19 cellular contexts compared by ENCODE assay signal in genomic region chr2:234559609-234560008, GRCh38.
DNase-seq lines count a peak whose midpoint lies in the region; ATAC-seq, FAIRE-seq and TF ChIP-seq lines count a peak whose summit lies in the region.
"Had no signal": no experiment of that assay in that cellular context is flagged by ENCODE, and none has a peak within 500 bp of the region (broad histone marks: within the 10 kb centered on the region; RNA-seq: fewer than 3 reads in every experiment).

No MANE protein-coding gene starts in this region.

- no peak overlapping the region for H3K4me3 Mint-ChIP-seq in stimulated activated memory B cell treated with anti-CD40 and anti-IgM and Interleukin-4, amounts not matched to agents 10 μg/mL and 1 μg/mL and 100 μg/mL, for 72 hours
- H3K4me3 Mint-ChIP-seq: CD4-positive, CD25-positive, alpha-beta regulatory T cell had no signal

- H3K4me1 ChIP-seq in HepG2 (ENCODE audit: insufficient read depth, low read length): peaks cover 26% of the 10 kb centered on the region
- no peaks in the 10 kb centered on the region for H3K4me1 ChIP-seq in right lobe of liver
- H3K4me1 ChIP-seq in PC-9 (replicated peaks; ENCODE audit: insufficient read depth): peaks cover 28% of the 10 kb centered on the region
- peaks cover 2% of the 10 kb centered on the region for H3K4me1 ChIP-seq in smooth muscle cell (ENCODE audit: low read depth)
- H3K4me1 ChIP-seq: HAP-1 had no signal

- H3K36me3 ChIP-seq in HepG2 (replicated peaks in 1 of 2; ENCODE audit: control insufficient read depth in 1 of 2, insufficient read depth in 2 of 2, low read length in 2 of 2): no peaks in the 10 kb centered on the region
- no peaks in the 10 kb centered on the region for H3K36me3 ChIP-seq in right lobe of liver
- no peaks in the 10 kb centered on the region for H3K36me3 ChIP-seq in PC-9 (ENCODE audit: low read depth)
- H3K36me3 ChIP-seq in smooth muscle cell (ENCODE audit: low read depth): no peaks in the 10 kb centered on the region
- H3K36me3 ChIP-seq: BLaER1 treated with 17β-estradiol and CSF1 and Interleukin-3, amounts not matched to agents 10 nM and 100 nM; HAP-1 had no signal

- H4K20me1 ChIP-seq in HepG2 (ENCODE audit: insufficient read depth, low read length) (no peaks in the 10 kb centered on the region), PC-9 (ENCODE audit: insufficient read depth) (no peaks in the 10 kb centered on the region), smooth muscle cell (ENCODE audit: low read depth) (no peaks in the 10 kb centered on the region)
- H4K20me1 ChIP-seq: BLaER1 treated with 17β-estradiol and CSF1 and Interleukin-3, amounts not matched to agents 10 nM and 100 nM had no signal

- no peaks in the 10 kb centered on the region for H3K9me2 ChIP-seq in PC-9 (ENCODE audit: insufficient read depth)

- no peak overlapping the region for H3K4me2 ChIP-seq in HepG2 (ENCODE audit: low read depth, low read length)
- no peak overlapping the region for H3K4me2 ChIP-seq in PC-9
- H3K4me2 ChIP-seq in smooth muscle cell: no peak overlapping the region
- H3K4me2 ChIP-seq: BLaER1 treated with 17β-estradiol and CSF1 and Interleukin-3, amounts not matched to agents 10 nM and 100 nM had no signal

- peak overlapping the region; percentile 39 for H3K27ac Mint-ChIP-seq in stimulated activated memory B cell treated with anti-CD40 and anti-IgM and Interleukin-4, amounts not matched to agents 10 μg/mL and 1 μg/mL and 100 μg/mL, for 72 hours
- H3K27ac Mint-ChIP-seq: CD4-positive, CD25-positive, alpha-beta regulatory T cell had no signal

- H3K27ac ChIP-seq in HepG2 (ENCODE audit: extremely low read length, insufficient read depth, low read length) (no peak overlapping the region), right lobe of liver (no peak overlapping the region), PC-9 (no peak overlapping the region), smooth muscle cell (ENCODE audit: low read depth) (no peak overlapping the region)
- H3K27ac ChIP-seq: BLaER1 treated with 17β-estradiol and CSF1 and Interleukin-3, amounts not matched to agents 10 nM and 100 nM had no signal

- H3K9me3 Mint-ChIP-seq in stimulated activated memory B cell treated with anti-CD40 and anti-IgM and Interleukin-4, amounts not matched to agents 10 μg/mL and 1 μg/mL and 100 μg/mL, for 72 hours: peaks cover 7% of the 10 kb centered on the region

- peaks cover 6% of the 10 kb centered on the region for H3K36me3 Mint-ChIP-seq in stimulated activated memory B cell treated with anti-CD40 and anti-IgM and Interleukin-4, amounts not matched to agents 10 μg/mL and 1 μg/mL and 100 μg/mL, for 72 hours
- H3K36me3 Mint-ChIP-seq: CD4-positive, CD25-positive, alpha-beta regulatory T cell had no signal

- peaks cover 7% of the 10 kb centered on the region for H3K9me3 ChIP-seq in HepG2 (ENCODE audit: low read length)
- no peaks in the 10 kb centered on the region for H3K9me3 ChIP-seq in right lobe of liver
- 0 out of 2 replicates have a peak, but pooled peaks cover 4% of the 10 kb centered on the region for H3K9me3 ChIP-seq in PC-9 (ENCODE audit: insufficient read depth, low read depth)
- H3K9me3 ChIP-seq in smooth muscle cell (replicated peaks; ENCODE audit: low read depth): no peaks in the 10 kb centered on the region
- H3K9me3 ChIP-seq: HAP-1 had no signal

- CTCF ChIA-PET in HepG2 (lab: Yijun Ruan, JAX; ENCODE audit: low intra/inter-chr PET ratio, low total read pairs) (no interaction called here), PC-9 (lab: Charles Lee) (no interaction called here)

- TF ChIP-seq POLR2A in HepG2 (IDR thresholded peaks at IDR 0.05; ENCODE audit: insufficient read depth in 1 of 2, low read depth in 2 of 2, low read length in 2 of 2): no peak
- TF ChIP-seq POLR2A in right lobe of liver (IDR thresholded peaks at IDR 0.05): no peak

- BruUV-seq in HepG2 (replicated peaks; lab: Mats Ljungman, UMichigan) (no TSS peak), PC-9 (replicated peaks; lab: Mats Ljungman, UMichigan) (no TSS peak)

- FAIRE-seq in HepG2 (lab: Jason Lieb, UNC): no peak
- FAIRE-seq: G401.6, GM12891, GM19239, H1 had no signal

- TF ChIP-seq EP300 in HepG2 (IDR thresholded peaks at IDR 0.05; ENCODE audit: low read depth in 2 of 2, low read length in 2 of 2): no peak
- no peak for TF ChIP-seq EP300 in HepG2 (CRISPR knock-in tag; IDR thresholded peaks at IDR 0.05; ENCODE audit: borderline replicate concordance)

- peaks cover 9% of the 10 kb centered on the region; the same call in 1 of the 2 replicates for H3F3A ChIP-seq in PC-9 (ENCODE audit: insufficient read depth, low read depth)
- no peaks in the 10 kb centered on the region for H3F3A ChIP-seq in smooth muscle cell (ENCODE audit: low read depth)

- TF ChIP-seq CTCF in HepG2 (CRISPR knock-in tag; IDR thresholded peaks at IDR 0.05) (no peak), right lobe of liver (IDR thresholded peaks at IDR 0.05) (no peak), PC-9 (conservative IDR thresholded peaks at IDR 0.05) (no peak), smooth muscle cell (IDR thresholded peaks at IDR 0.05; ENCODE audit: borderline replicate concordance, insufficient read depth, poor library complexity, severe bottlenecking) (no peak)

- H3K4me3 ChIP-seq in HepG2 (replicated peaks in 1 of 3; ENCODE audit: insufficient read depth in 1 of 3, low read depth in 2 of 3, low read length in 3 of 3) (no peak overlapping the region), right lobe of liver (no peak overlapping the region), PC-9 (no peak overlapping the region), smooth muscle cell (no peak overlapping the region)
- H3K4me3 ChIP-seq: BLaER1 treated with 17β-estradiol and CSF1 and Interleukin-3, amounts not matched to agents 10 nM and 100 nM; HAP-1 had no signal

- peak; percentile 31; the same call in 2 of the 3 replicates for ATAC-seq in HepG2
- no peak for ATAC-seq in right lobe of liver
- ATAC-seq in stimulated activated memory B cell treated with anti-CD40 and anti-IgM and Interleukin-4, amounts not matched to agents 10 μg/mL and 1 μg/mL and 100 μg/mL, for 72 hours: no peak
- no peak for ATAC-seq in left ventricle myocardium superior

- H3K27me3 Mint-ChIP-seq in stimulated activated memory B cell treated with anti-CD40 and anti-IgM and Interleukin-4, amounts not matched to agents 10 μg/mL and 1 μg/mL and 100 μg/mL, for 72 hours: peaks cover 20% of the 10 kb centered on the region

- intact Hi-C loops in HepG2 (cut with micrococcal nuclease; ENCODE audit: unreplicated experiment): loop anchor here (10.0 kb wide), 1 partner anchor 425 kb away; no protein-coding TSS in a partner anchor
- intact Hi-C loops in right lobe of liver (cut with DNase I): loop anchor here in 1 of 2 donors (5.0 kb wide), 1 partner anchor 553 kb away; no protein-coding TSS in a partner anchor
- intact Hi-C loops in PC-9 (cut with micrococcal nuclease; ENCODE audit: unreplicated experiment): loop anchor here (5.0 to 10.0 kb wide), 4 partner anchors 123 to 1185 kb away; no protein-coding TSS in a partner anchor
- intact Hi-C loops in left ventricle myocardium superior (cut with micrococcal nuclease): no loop called here

- peaks cover 23% of the 10 kb centered on the region for H3K4me1 Mint-ChIP-seq in stimulated activated memory B cell treated with anti-CD40 and anti-IgM and Interleukin-4, amounts not matched to agents 10 μg/mL and 1 μg/mL and 100 μg/mL, for 72 hours

- H2AFZ ChIP-seq in HepG2 (ENCODE audit: low read length) (no peak overlapping the region), PC-9 (no peak overlapping the region), smooth muscle cell (ENCODE audit: low read depth) (no peak overlapping the region)

- POLR2A ChIA-PET in HepG2 (lab: Yijun Ruan, JAX): interaction anchor here (0.7 to 1.1 kb wide), 2 partner anchors 422 to 441 kb away, joined by 3 read pairs; no protein-coding TSS in a partner anchor
- POLR2A ChIA-PET in PC-9 (lab: Charles Lee; ENCODE audit: unreplicated experiment): interaction anchor here (0.6 kb wide), 1 partner anchor 1645 kb away, joined by 9 read pairs; no protein-coding TSS in a partner anchor

- DNase-seq in HepG2 (ENCODE audit: low spot score) (no peak), right lobe of liver (no peak), PC-9 (peak; percentile 20 to 68), kidney tubule cell (ENCODE audit: low spot score) (peak; percentile 83), DMS153 treated with DMSO at 0.1 percent for 48 hours (lab: John Stamatoyannopoulos, UW; ENCODE audit: unreplicated experiment) (no peak), left ventricle myocardium superior (no peak), smooth muscle cell (lab: John Stamatoyannopoulos, UW; ENCODE audit: unreplicated experiment) (no peak)
- DNase-seq: 8988T; ACHN; CD4-positive, CD25-positive, alpha-beta regulatory T cell; DMS79 treated with DMSO at 0.1 percent for 48 hours; EL had no signal

- TF ChIP-seq RAD21 in HepG2 (CRISPR knock-in tag; IDR thresholded peaks at IDR 0.05): no peak

- 17% methylated on average over 5 of the region's 5 CpGs for WGBS in HepG2 (ENCODE audit: low lambda C conversion rate)
- 83% methylated on average over 5 of the region's 5 CpGs for WGBS in right lobe of liver (ENCODE audit: insufficient coverage, low coverage, low lambda C conversion rate, missing lambda C conversion rate)
- 84% methylated on average over 5 of the region's 5 CpGs for whole genome bisulfite sequencing in smooth muscle cell (ENCODE audit: low lambda C conversion rate)

- H3K79me2 ChIP-seq in HepG2 (ENCODE audit: insufficient read depth, low read length): no peaks in the 10 kb centered on the region
- H3K79me2 ChIP-seq in PC-9 (ENCODE audit: low read depth): no peaks in the 10 kb centered on the region
- H3K79me2 ChIP-seq in smooth muscle cell (ENCODE audit: low read depth): no peaks in the 10 kb centered on the region

- H3K27me3 ChIP-seq in HepG2 (ENCODE audit: control insufficient read depth in 1 of 2, insufficient read depth in 2 of 2, low read length in 2 of 2): peaks cover 0 to 13% of the 10 kb centered on the region in 2 experiments; a peak in 2 of 5 replicates
- no peaks in the 10 kb centered on the region for H3K27me3 ChIP-seq in right lobe of liver
- no peaks in the 10 kb centered on the region for H3K27me3 ChIP-seq in PC-9 (ENCODE audit: insufficient read depth, low read depth)
- H3K27me3 ChIP-seq in smooth muscle cell (ENCODE audit: low read depth): no peaks in the 10 kb centered on the region
- H3K27me3 ChIP-seq: BLaER1 treated with 17β-estradiol and CSF1 and Interleukin-3, amounts not matched to agents 10 nM and 100 nM had no signal

- H3K9ac ChIP-seq in HepG2 (ENCODE audit: insufficient read depth, low read depth, low read length) (no peak overlapping the region), smooth muscle cell (ENCODE audit: low read depth) (no peak overlapping the region)
- H3K9ac ChIP-seq: BLaER1 treated with 17β-estradiol and CSF1 and Interleukin-3, amounts not matched to agents 10 nM and 100 nM had no signal

- in situ Hi-C loops in HepG2 (cut with HindIII; ENCODE audit: extremely low pct_ligation_motif_present, low pct_unique_long_range_greater_than_20kb): loop anchor here (10.0 kb wide), 1 partner anchor 325 kb away; no protein-coding TSS in a partner anchor

TF ChIP-seq in HepG2, 621 proteins besides CTCF, POLR2A, EP300 and RAD21 (continues in another document):
- TF ChIP-seq SOX5 (CRISPR knock-in tag; IDR thresholded peaks at IDR 0.05; ENCODE audit: borderline replicate concordance) (no peak), ATAD3A (CRISPR knock-in tag; IDR thresholded peaks at IDR 0.05) (no peak), TEAD3 (CRISPR knock-in tag; optimal IDR thresholded peaks at IDR 0.05; ENCODE audit: borderline replicate concordance) (peak; percentile 12), ZNF101 (CRISPR knock-in tag; IDR thresholded peaks at IDR 0.05; ENCODE audit: borderline replicate concordance, low read depth) (no peak)

Comparison
In these comparisons a context has a peak if more than half of its experiments do, and no peak if none do; other contexts are left out.
1. DNase-seq: peak in PC-9 (2 of 2) and kidney tubule cell (single experiment); none in HepG2 (single experiment), right lobe of liver (0 of 3), DMS153 treated with DMSO at 0.1 percent for 48 hours (single experiment), left ventricle myocardium superior (single experiment) and smooth muscle cell (single experiment).